Comparison of ENCODE assay signal across 34 cellular contexts in genomic region chr12:39343665-39344064, GRCh38.
"Had no signal": no experiment of that assay in that cellular context is flagged by ENCODE, and none has a peak within 500 bp of the region (broad histone marks: within the 10 kb centered on the region; RNA-seq: fewer than 3 reads in every experiment).

No MANE protein-coding gene starts in this region.

- H3K27ac ChIP-seq: adrenal gland, ascending aorta, body of pancreas, brain microvascular endothelial cell, breast epithelium, cardiac muscle cell had no signal

- H3K4me1 ChIP-seq: ascending aorta, breast epithelium had no signal

- H3K27me3 ChIP-seq: adrenal gland, ascending aorta, body of pancreas, brain microvascular endothelial cell, breast epithelium, cardiac muscle cell had no signal

- FAIRE-seq: astrocyte had no signal

- H3K36me3 ChIP-seq: adrenal gland, ascending aorta, brain microvascular endothelial cell, breast epithelium had no signal

- H3K4me3 ChIP-seq: adrenal gland, ascending aorta, body of pancreas, breast epithelium, cardiac muscle cell had no signal

- H3K9me3 ChIP-seq: ascending aorta, body of pancreas, breast epithelium had no signal

- ATAC-seq: activated naive CD4-positive, alpha-beta T cell treated with anti-CD3 and anti-CD28 coated beads, Interleukin-2, amount 50 U/mL, for 72 hours; activated naive CD8-positive, alpha-beta T cell treated with anti-CD3 and anti-CD28 coated beads, Interleukin-2, amount 50 U/mL, for 24 hours; activated T-cell treated with anti-CD3 and anti-CD28 coated beads, Interleukin-2, amount 50 U/mL, for 4 hours; activated T-cell treated with anti-CD3 and anti-CD28 coated beads, Interleukin-2, amount 50 U/mL, for 72 hours; activated T-helper 17 cell treated with anti-CD3 and anti-CD28 coated beads, Interleukin-2, amount 50 U/mL, for 72 hours; body of pancreas had no signal

- DNase-seq: activated effector memory CD4-positive, alpha-beta T cell treated with anti-CD3 and anti-CD28 coated beads, Interleukin-2, amount 50 U/mL, for 16 hours; activated effector memory CD4-positive, alpha-beta T cell treated with Interleukin-2 at 50 U/mL for 16 hours; activated gamma-delta T cell; activated gamma-delta T cell treated with Interleukin-2 at 50 U/mL for 16 hours; activated naive CD4-positive, alpha-beta T cell; activated naive CD4-positive, alpha-beta T cell treated with anti-CD3 and anti-CD28 coated beads for 36 hours; activated naive CD4-positive, alpha-beta T cell treated with anti-CD3 and anti-CD28 coated beads, Interleukin-2, amount 10 ng/mL, durations not matched to agents 7 days and 5 days; activated naive CD4-positive, alpha-beta T cell treated with anti-CD3 and anti-CD28 coated beads, Interleukin-2, amount 50 U/mL, for 16 hours; activated naive CD4-positive, alpha-beta T cell treated with Interleukin-2 at 50 U/mL for 16 hours; activated naive CD8-positive, alpha-beta T cell treated with anti-CD3 and anti-CD28 coated beads for 36 hours; activated naive CD8-positive, alpha-beta T cell treated with anti-CD3 and anti-CD28 coated beads, Interleukin-2, amount 10 ng/mL, durations not matched to agents 7 days and 5 days; activated naive CD8-positive, alpha-beta T cell treated with anti-CD3 and anti-CD28 coated beads, Interleukin-2, amount 50 U/mL, for 24 hours; activated T-cell treated with anti-CD3 and anti-CD28 coated beads for 4 hours; activated T-cell treated with anti-CD3 and anti-CD28 coated beads, Interleukin-2, amount 50 U/mL, for 1 hour; activated T-cell treated with anti-CD3 and anti-CD28 coated beads, Interleukin-2, amount 50 U/mL, for 24 hours; activated T-cell treated with anti-CD3 and anti-CD28 coated beads, Interleukin-2, amount 50 U/mL, for 4 hours; activated T-cell treated with anti-CD3 and anti-CD28 coated beads, Interleukin-2, amount 50 U/mL, for 48 hours; activated T-cell treated with anti-CD3 and anti-CD28 coated beads, Interleukin-2, amount 50 U/mL, for 72 hours; adrenal gland; amniotic stem cell; amygdala; anterior cingulate cortex; aorta; body of pancreas; brain microvascular endothelial cell; caudate nucleus; central memory CD4-positive, alpha-beta T cell; cerebellar nuclear complex had no signal
